Comparison of ENCODE assay signal across 20 cellular contexts in genomic region chr11:12470236-12470635, GRCh38.
DNase-seq lines count a peak whose midpoint lies in the region; TF ChIP-seq lines count a peak whose summit lies in the region.
"Had no signal": no experiment of that assay in that cellular context is flagged by ENCODE, and none has a peak within 500 bp of the region (broad histone marks: within the 10 kb centered on the region; RNA-seq: fewer than 3 reads in every experiment).

No MANE protein-coding gene starts in this region.

- no peak overlapping the region for H4K12ac ChIP-seq in trophoblast cell (ENCODE audit: low read depth, low read length)

- WGBS in hepatocyte (ENCODE audit: low lambda C conversion rate, missing lambda C conversion rate), result 82% methylated on average over 2 of the region's 2 CpGs
- no CpG with 5 or more reads among the region's 2 CpGs for WGBS in trophoblast cell (ENCODE audit: extremely low coverage, insufficient coverage, insufficient read length)

- H3K9ac ChIP-seq in trophoblast cell (ENCODE audit: low read length), result no peak overlapping the region
- H3K9ac ChIP-seq in subcutaneous abdominal adipose tissue (ENCODE audit: low read length in 5 of 5), result no peak overlapping the region

- H2BK120ac ChIP-seq in trophoblast cell (ENCODE audit: insufficient read depth, low read length, poor library complexity), result no peak overlapping the region

- no peak overlapping the region for H4K91ac ChIP-seq in trophoblast cell (ENCODE audit: low read depth, low read length)

- no peak for TF ChIP-seq CTCF in hepatocyte (IDR thresholded peaks at IDR 0.05; ENCODE audit: poor library complexity)

- peaks cover 68% of the 10 kb centered on the region for H3K79me2 ChIP-seq in hepatocyte
- H3K79me2 ChIP-seq in trophoblast cell (ENCODE audit: control insufficient read depth, insufficient read depth, low read length, poor library complexity), result peaks cover 3% of the 10 kb centered on the region

- no peak overlapping the region for H3K14ac ChIP-seq in trophoblast cell (ENCODE audit: low read length)

- no peak overlapping the region for H3K4me3 Mint-ChIP-seq in activated T-cell treated with anti-CD3 and anti-CD28 coated beads, Interleukin-2, amount 50 U/mL, for 24 hours
- H3K4me3 Mint-ChIP-seq: CD4-positive, alpha-beta memory T cell; GM23338; H9 had no signal

- no peak overlapping the region for H2AK5ac ChIP-seq in trophoblast cell (ENCODE audit: low read length)

- H3K4me1 Mint-ChIP-seq in activated T-cell treated with anti-CD3 and anti-CD28 coated beads, Interleukin-2, amount 50 U/mL, for 24 hours (ENCODE audit: low read depth), result no peaks in the 10 kb centered on the region
- H3K4me1 Mint-ChIP-seq: CD4-positive, alpha-beta memory T cell had no signal

- no peak overlapping the region for H3K4ac ChIP-seq in trophoblast cell (ENCODE audit: low read depth, low read length)

- H2BK5ac ChIP-seq in trophoblast cell (ENCODE audit: low read depth, low read length, poor library complexity), result no peak overlapping the region

- H3K9me3 ChIP-seq in hepatocyte (ENCODE audit: low read depth) (no peaks in the 10 kb centered on the region), trophoblast cell (ENCODE audit: insufficient read depth, low read depth, low read length) (no peaks in the 10 kb centered on the region), subcutaneous abdominal adipose tissue (ENCODE audit: control insufficient read depth in 5 of 5, low read length in 5 of 5) (no peaks in the 10 kb centered on the region)

- peaks cover 2% of the 10 kb centered on the region for H3K79me1 ChIP-seq in trophoblast cell (ENCODE audit: low read length)

- H3K9me3 Mint-ChIP-seq in activated T-cell treated with anti-CD3 and anti-CD28 coated beads, Interleukin-2, amount 50 U/mL, for 24 hours, result no peaks in the 10 kb centered on the region
- H3K9me3 Mint-ChIP-seq: GM23338, H9 had no signal

- no peaks in the 10 kb centered on the region for H4K20me1 ChIP-seq in hepatocyte (ENCODE audit: insufficient read depth, poor library complexity, severe bottlenecking)

- no peak overlapping the region for H4K8ac ChIP-seq in trophoblast cell (ENCODE audit: low read depth, low read length)

- no peaks in the 10 kb centered on the region for H3K9me2 ChIP-seq in hepatocyte (replicated peaks; ENCODE audit: insufficient read depth)

- H2AFZ ChIP-seq in hepatocyte (no peak overlapping the region), trophoblast cell (ENCODE audit: insufficient read depth, low read length, poor library complexity) (no peak overlapping the region)
- H2AFZ ChIP-seq: GM23338 had no signal

- no peak overlapping the region for H3K18ac ChIP-seq in trophoblast cell (ENCODE audit: low read length)

- H3K4me3 ChIP-seq in hepatocyte, result no peak overlapping the region
- no peak overlapping the region for H3K4me3 ChIP-seq in trophoblast cell (ENCODE audit: low read depth, low read length)
- H3K4me3 ChIP-seq in subcutaneous abdominal adipose tissue (ENCODE audit: low read depth in 1 of 5, low read length in 5 of 5), result peak overlapping the region in 1 of 5 donors; percentile 24
- H3K4me3 ChIP-seq: GM23338, K562 had no signal

- H3K36me3 ChIP-seq in hepatocyte (replicated peaks; ENCODE audit: insufficient read depth, low read depth), result no peaks in the 10 kb centered on the region
- H3K36me3 ChIP-seq in trophoblast cell (ENCODE audit: control insufficient read depth in 1 of 2, insufficient read depth in 2 of 2, low read length in 2 of 2), result peaks cover 15% of the 10 kb centered on the region in 2 experiments
- peaks cover under 1 to 18% (median 15%) of the 10 kb centered on the region in 5 donors for H3K36me3 ChIP-seq in subcutaneous abdominal adipose tissue (ENCODE audit: control insufficient read depth in 5 of 5, insufficient read depth in 5 of 5, low read length in 5 of 5)

- no peaks in the 10 kb centered on the region for H3K36me3 Mint-ChIP-seq in activated T-cell treated with anti-CD3 and anti-CD28 coated beads, Interleukin-2, amount 50 U/mL, for 24 hours (ENCODE audit: low read depth)

- H3K27ac ChIP-seq in hepatocyte (peak overlapping the region; percentile 85), trophoblast cell (ENCODE audit: low read depth, low read length) (no peak overlapping the region), subcutaneous abdominal adipose tissue (ENCODE audit: low read depth, low read length) (peak overlapping the region; percentile 67)

- H3K4me2 ChIP-seq in hepatocyte (no peak overlapping the region), trophoblast cell (ENCODE audit: low read length) (no peak overlapping the region)
- H3K4me2 ChIP-seq: GM23338 had no signal

- H3K27me3 Mint-ChIP-seq in activated T-cell treated with anti-CD3 and anti-CD28 coated beads, Interleukin-2, amount 50 U/mL, for 24 hours, result no peaks in the 10 kb centered on the region

- no peak overlapping the region for H3K27ac Mint-ChIP-seq in activated T-cell treated with anti-CD3 and anti-CD28 coated beads, Interleukin-2, amount 50 U/mL, for 24 hours
- H3K27ac Mint-ChIP-seq: CD4-positive, alpha-beta memory T cell; GM23338; H9 had no signal

- H3K27me3 ChIP-seq in hepatocyte, result no peaks in the 10 kb centered on the region
- H3K27me3 ChIP-seq in trophoblast cell (ENCODE audit: insufficient read depth, low read length), result no peaks in the 10 kb centered on the region
- H3K27me3 ChIP-seq in subcutaneous abdominal adipose tissue (ENCODE audit: control insufficient read depth in 5 of 5, insufficient read depth in 4 of 5, low read length in 5 of 5), result no peaks in the 10 kb centered on the region

- no peak overlapping the region for H2BK12ac ChIP-seq in trophoblast cell (ENCODE audit: low read length)

- DNase-seq in hepatocyte (ENCODE audit: low spot score) (no peak), trophoblast cell (peak; percentile 20 to 57), ecto neural progenitor cell (ENCODE audit: low spot score) (no peak), NCI-H1436 (lab: John Stamatoyannopoulos, UW) (no peak), NCI-H2107 treated with DMSO at 0.1 percent for 48 hours (lab: John Stamatoyannopoulos, UW; ENCODE audit: unreplicated experiment) (no peak)
- no peak for DNase-seq in activated T-cell treated with anti-CD3 and anti-CD28 coated beads, Interleukin-2, amount 50 U/mL, for 24 hours
- DNase-seq: C1 segment of cervical spinal cord; CD4-positive, alpha-beta memory T cell; COR-L47; DMS53; H9; Kasumi-1; NCI-H1436 treated with DMSO at 0.1 percent for 48 hours; NCI-H187 treated with DMSO at 0.1 percent for 48 hours; NCI-H524; NCI-H774; PC-3 had no signal

- H3K4me1 ChIP-seq in hepatocyte (ENCODE audit: insufficient read depth) (peaks cover 17% of the 10 kb centered on the region), trophoblast cell (ENCODE audit: control insufficient read depth in 1 of 2, insufficient read depth in 2 of 2, low read length in 2 of 2) (peaks cover 11 to 16% of the 10 kb centered on the region in 2 experiments), subcutaneous abdominal adipose tissue (ENCODE audit: control insufficient read depth in 5 of 5, insufficient read depth in 5 of 5, low read length in 5 of 5) (peaks cover 5 to 43% (median 38%) of the 10 kb centered on the region in 5 donors)

- no peak overlapping the region for H3K23ac ChIP-seq in trophoblast cell (ENCODE audit: low read length)

Comparison
In these comparisons a context has a peak if more than half of its experiments do, and no peak if none do; other contexts are left out.
1. DNase-seq: peak in trophoblast cell (2 of 2); none in hepatocyte (single experiment), ecto neural progenitor cell (single experiment), NCI-H1436 (single experiment), activated T-cell treated with anti-CD3 and anti-CD28 coated beads, Interleukin-2, amount 50 U/mL, for 24 hours (single experiment) and NCI-H2107 treated with DMSO at 0.1 percent for 48 hours (single experiment).